In genomic region chr6:125293587-125293986, GRCh38 we compare ENCODE assay signal across 24 cellular contexts.
"Had no signal": no experiment of that assay in that cellular context is flagged by ENCODE, and none has a peak within 500 bp of the region (broad histone marks: within the 10 kb centered on the region; RNA-seq: fewer than 3 reads in every experiment).

No MANE protein-coding gene starts in this region.

- DNase-seq: activated CD4-positive, alpha-beta T cell treated with anti-CD3 and anti-CD28 coated beads for 4 hours; activated CD8-positive, alpha-beta memory T cell treated with anti-CD3 and anti-CD28 coated beads, Interleukin-2, amount 50 U/mL, for 4 hours; activated CD8-positive, alpha-beta T cell treated with anti-CD3 and anti-CD28 coated beads for 36 hours; activated effector memory CD4-positive, alpha-beta T cell treated with anti-CD3 and anti-CD28 coated beads, Interleukin-2, amount 50 U/mL, for 16 hours; activated naive CD4-positive, alpha-beta T cell treated with Interleukin-2 at 50 U/mL for 16 hours; activated naive CD8-positive, alpha-beta T cell treated with anti-CD3 and anti-CD28 coated beads for 36 hours; brain microvascular endothelial cell; MG63; NCI-H1105 treated with DMSO at 0.1 percent for 48 hours; NCI-H1436 treated with DMSO at 0.1 percent for 48 hours; NCI-H187; NCI-H2081; NCI-H446 treated with DMSO at 0.1 percent for 48 hours; NK-92 treated with Interleukin-12 subunit alpha and Interleukin-12 subunit beta, amount 100 ng/mL, for 24 hours; Peyer's patch; Right ventricle myocardium superior; SJCRH30 had no signal

- ATAC-seq: activated CD4-positive, CD25-positive, alpha-beta regulatory T cell treated with anti-CD3 and anti-CD28 coated beads, Interleukin-2, amount 50 U/mL, for 24 hours; activated CD8-positive, alpha-beta T cell treated with anti-CD3 and anti-CD28 coated beads for 36 hours had no signal

- H3K27me3 ChIP-seq: brain microvascular endothelial cell, cardiac muscle cell, MG63, Peyer's patch, SJCRH30 had no signal

- H3K4me3 ChIP-seq: cardiac muscle cell, MG63, Peyer's patch, SJCRH30 had no signal

- H3K27ac ChIP-seq: brain microvascular endothelial cell, cardiac muscle cell, KMS-11, Peyer's patch, RWPE1, SJCRH30 had no signal

- H3K9ac ChIP-seq: KMS-11 had no signal

- H3K27me3 Mint-ChIP-seq: activated CD8-positive, alpha-beta T cell treated with anti-CD3 and anti-CD28 coated beads for 36 hours; activated naive CD8-positive, alpha-beta T cell treated with anti-CD3 and anti-CD28 coated beads for 36 hours; IgD-negative memory B cell had no signal

- H3K9me3 ChIP-seq: MG63, Peyer's patch, SJCRH30 had no signal

- H3K27ac Mint-ChIP-seq: activated CD8-positive, alpha-beta T cell treated with anti-CD3 and anti-CD28 coated beads for 36 hours; activated naive CD8-positive, alpha-beta T cell treated with anti-CD3 and anti-CD28 coated beads for 36 hours; activated T-helper 1 cell treated with anti-CD3 and anti-CD28 coated beads, Interleukin-12 subunit alpha, Interleukin-12 subunit beta, Interleukin-2, Interleukin-4 antibody, amounts not matched to agents 30 ng/mL and 10 ng/mL and 1 ng/mL, durations not matched to agents 14 hours and 24 hours and 36 hours; IgD-negative memory B cell; T-helper 1 cell treated with Interleukin-12 subunit alpha and Interleukin-12 subunit beta and Interleukin-4 antibody, amounts not matched to agents 30 μg/mL and 1 μg/mL, for 36 hours had no signal

- H3K4me3 Mint-ChIP-seq: activated CD8-positive, alpha-beta T cell treated with anti-CD3 and anti-CD28 coated beads for 36 hours; activated naive CD8-positive, alpha-beta T cell treated with anti-CD3 and anti-CD28 coated beads for 36 hours; activated T-helper 1 cell treated with anti-CD3 and anti-CD28 coated beads, Interleukin-12 subunit alpha, Interleukin-12 subunit beta, Interleukin-2, Interleukin-4 antibody, amounts not matched to agents 30 ng/mL and 10 ng/mL and 1 ng/mL, durations not matched to agents 14 hours and 24 hours and 36 hours; IgD-negative memory B cell; T-helper 1 cell treated with Interleukin-12 subunit alpha and Interleukin-12 subunit beta and Interleukin-4 antibody, amounts not matched to agents 30 μg/mL and 1 μg/mL, for 36 hours had no signal

- H3K4me1 ChIP-seq: Peyer's patch, SJCRH30 had no signal

- H3K9me3 Mint-ChIP-seq: activated T-helper 1 cell treated with anti-CD3 and anti-CD28 coated beads, Interleukin-12 subunit alpha, Interleukin-12 subunit beta, Interleukin-2, Interleukin-4 antibody, amounts not matched to agents 30 ng/mL and 10 ng/mL and 1 ng/mL, durations not matched to agents 14 hours and 24 hours and 36 hours; T-helper 1 cell treated with Interleukin-12 subunit alpha and Interleukin-12 subunit beta and Interleukin-4 antibody, amounts not matched to agents 30 μg/mL and 1 μg/mL, for 36 hours had no signal

- H3K4me2 ChIP-seq: KMS-11 had no signal
